ENCODE assay signal across 8 cellular contexts in the genomic region with DNA sequence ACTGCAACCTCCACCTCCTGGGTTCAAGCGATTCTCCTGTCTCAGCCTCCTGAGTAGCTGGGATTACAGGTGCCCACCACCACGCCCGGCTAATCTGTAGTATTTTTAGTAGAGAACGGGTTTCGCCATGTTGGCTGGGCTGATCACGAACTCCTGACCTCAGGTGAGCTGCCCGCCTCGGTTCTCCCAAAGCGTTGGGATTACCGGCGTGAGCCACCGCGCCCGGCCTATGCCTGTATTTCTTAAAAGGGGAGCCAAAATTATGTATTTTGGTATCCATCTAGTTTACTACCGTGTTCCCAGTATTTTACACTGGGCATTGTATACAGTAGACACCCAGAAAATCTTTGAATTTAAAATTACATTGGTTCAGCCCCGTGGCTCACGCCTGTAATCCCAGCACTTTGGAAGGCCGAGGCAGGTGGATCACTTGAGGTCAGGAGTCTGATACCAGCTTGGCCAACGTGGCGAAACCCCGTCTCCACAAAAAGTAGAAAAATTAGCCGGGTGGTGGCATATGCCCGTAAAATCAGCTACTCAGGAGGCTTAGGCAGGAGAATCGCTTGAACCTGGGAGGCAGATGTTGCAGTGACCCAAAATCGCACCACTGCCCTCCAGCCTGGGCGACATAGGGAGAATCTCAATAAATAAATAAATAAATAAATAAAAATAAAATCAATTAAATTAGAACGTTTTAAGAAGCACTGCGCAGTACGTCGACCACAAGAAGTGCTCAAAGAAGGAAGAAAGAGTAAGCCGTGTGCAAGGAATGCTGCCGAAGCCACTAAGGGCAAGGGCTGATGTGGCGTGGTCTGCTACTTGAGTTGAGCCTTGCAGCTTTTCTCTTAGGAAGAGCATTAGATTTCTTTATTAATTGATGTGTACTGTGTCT. TPM values are rescaled to one million over a fixed set of nuclear protein-coding genes. Genes with fewer than 3 reads are reported as not detected.
A peak's percentile ranks its signal among the peaks of the same experiment; 100 is the strongest.
DNase-seq lines count a peak whose midpoint lies in the region; ATAC-seq and TF ChIP-seq lines count a peak whose summit lies in the region.

No MANE protein-coding gene starts in this region.

- peaks cover 20% of the 10 kb centered on the region for H4K20me1 ChIP-seq in MM.1S (ENCODE audit: insufficient read depth, low read length)

- H3K27ac Mint-ChIP-seq in CD14-positive monocyte (peak overlapping the region; percentile 99 to 100 (median 100)), nephron progenitor cell (peak overlapping the region; percentile 99)

- TF ChIP-seq CTCF in CD14-positive monocyte (IDR thresholded peaks at IDR 0.05) (no peak), MM.1S (IDR thresholded peaks at IDR 0.05; ENCODE audit: low read length) (no peak), cardiac fibroblast (IDR thresholded peaks at IDR 0.05; ENCODE audit: low read depth, low read length) (no peak), nephron progenitor cell (IDR thresholded peaks at IDR 0.05) (no peak)

- DNase-seq in CD14-positive monocyte (ENCODE audit: low spot score) (no peak), MM.1S (peak; percentile 13), cardiac fibroblast (ENCODE audit: low read depth in 2 of 2) (peak in 1 of 2 donors; percentile 35), nephron progenitor cell (no peak), hippocampal formation (lab: John Stamatoyannopoulos, UW) (no peak)
- DNase-seq in central memory CD4-positive, alpha-beta T cell: no peak

- peaks cover 0 to 3% (median 2%) of the 10 kb centered on the region in 3 donors for H3K27me3 Mint-ChIP-seq in CD14-positive monocyte (ENCODE audit: low read depth in 3 of 3)
- no peaks in the 10 kb centered on the region for H3K27me3 Mint-ChIP-seq in nephron progenitor cell (ENCODE audit: low read depth, poor library complexity)

- H3K4me1 ChIP-seq in MM.1S (ENCODE audit: low read length): peaks cover 12% of the 10 kb centered on the region; the same call in 1 of the 2 replicates

- H3K9me3 ChIP-seq in MM.1S (replicated peaks; ENCODE audit: insufficient read depth, low read length): no peaks in the 10 kb centered on the region

- peaks cover 33% of the 10 kb centered on the region for H3K79me2 ChIP-seq in MM.1S (ENCODE audit: low read length)

- ATAC-seq in HG02981 (IDR thresholded peaks at IDR 0.05; ENCODE audit: unreplicated experiment) (no peak), HG02973 (IDR thresholded peaks at IDR 0.05; ENCODE audit: unreplicated experiment) (no peak)

- H3K4me1 Mint-ChIP-seq in CD14-positive monocyte: peaks cover 27% of the 10 kb centered on the region
- peaks cover 30% of the 10 kb centered on the region for H3K4me1 Mint-ChIP-seq in nephron progenitor cell

- no peaks in the 10 kb centered on the region for H3K9me2 ChIP-seq in MM.1S (replicated peaks; ENCODE audit: insufficient read depth, low read length)

- H3K4me3 ChIP-seq in MM.1S (ENCODE audit: low read length): peak overlapping the region; percentile 73
- peak overlapping the region; percentile 58 to 68 for H3K4me3 ChIP-seq in cardiac fibroblast (replicated peaks in 1 of 2; ENCODE audit: low read depth in 2 of 2, low read length in 2 of 2)

- H3K4me3 Mint-ChIP-seq in CD14-positive monocyte (peak overlapping the region; percentile 97 to 100), nephron progenitor cell (peak overlapping the region; percentile 92)

- peak overlapping the region; percentile 95 for H3K27ac ChIP-seq in MM.1S (ENCODE audit: low read length)

- peak overlapping the region; percentile 83 for H2AFZ ChIP-seq in MM.1S (ENCODE audit: low read length)

- peak overlapping the region; percentile 73 for H3K4me2 ChIP-seq in MM.1S (ENCODE audit: low read depth, low read length)

- intact Hi-C loops in CD14-positive monocyte (cut with micrococcal nuclease): loop anchor here in 1 of 2 donors (5.0 kb wide), 2 partner anchors 35 to 75 kb away; partner anchors contain the start of gene TRAPPC3

- peak overlapping the region; percentile 84 for H3K9ac ChIP-seq in MM.1S (ENCODE audit: low read length)

- H3K9me3 Mint-ChIP-seq in CD14-positive monocyte (peaks cover 0 to 3% (median 0%) of the 10 kb centered on the region in 7 donors), nephron progenitor cell (no peaks in the 10 kb centered on the region)

- no peaks in the 10 kb centered on the region for H3K27me3 ChIP-seq in MM.1S (replicated peaks; ENCODE audit: insufficient read depth, low read length)

- peaks cover 6% of the 10 kb centered on the region for H3K36me3 ChIP-seq in MM.1S (replicated peaks; ENCODE audit: insufficient read depth, low read length)

- H3F3A ChIP-seq in MM.1S (ENCODE audit: insufficient read depth, low read length): peaks cover 25% of the 10 kb centered on the region

- peaks cover 10% of the 10 kb centered on the region in 2 donors for H3K36me3 Mint-ChIP-seq in CD14-positive monocyte
- peaks cover 20% of the 10 kb centered on the region for H3K36me3 Mint-ChIP-seq in nephron progenitor cell (ENCODE audit: low read depth)

RNA-seq across cellular contexts. Expression of gene THRAP3, which starts 1.5 kb away (rescaled TPM):
- 10 to 100 TPM; 35.7 to 63.4 TPM for polyA plus RNA-seq in CD14-positive monocyte
